Comparison of ENCODE assay signal across 29 cellular contexts in genomic region chr20:62473200-62473585, GRCh38. TPM values are rescaled to one million over a fixed set of nuclear protein-coding genes. Genes with fewer than 3 reads are reported as not detected.
DNase-seq lines count a peak whose midpoint lies in the region; ATAC-seq, FAIRE-seq and TF ChIP-seq lines count a peak whose summit lies in the region.
"Had no signal": no experiment of that assay in that cellular context is flagged by ENCODE, and none has a peak within 500 bp of the region (broad histone marks: within the 10 kb centered on the region; RNA-seq: fewer than 3 reads in every experiment).

No MANE protein-coding gene starts in this region.

- H3K36me3 ChIP-seq in right atrium auricular region (no peaks in the 10 kb centered on the region), H1 (ENCODE audit: control insufficient read depth in 2 of 4, insufficient read depth in 4 of 4, low read length in 3 of 4) (peaks cover 0 to 7% (median 0%) of the 10 kb centered on the region in 4 experiments; a peak in 1 of 8 replicates), muscle layer of duodenum (ENCODE audit: control insufficient read depth in 1 of 2, insufficient read depth in 2 of 2, low read length in 2 of 2) (no peaks in the 10 kb centered on the region), urinary bladder (ENCODE audit: insufficient read depth) (no peaks in the 10 kb centered on the region)
- H3K36me3 ChIP-seq in CD4-positive, alpha-beta memory T cell (ENCODE audit: insufficient read depth, low read length), result no peaks in the 10 kb centered on the region
- H3K36me3 ChIP-seq: BLaER1 treated with 17β-estradiol and CSF1 and Interleukin-3, amounts not matched to agents 10 nM and 100 nM; MG63 had no signal

- H3K23me2 ChIP-seq in H1 (ENCODE audit: low read depth, low read length), result peaks cover 21% of the 10 kb centered on the region; the same call in 1 of the 2 replicates

- H3K4me2 ChIP-seq in H1 (ENCODE audit: insufficient read depth in 1 of 2, low read depth in 2 of 2, low read length in 2 of 2), result 0 out of 4 replicates have a peak overlapping the region, but pooled peaks of 1 of the 2 experiments have one; percentile 69
- H3K4me2 ChIP-seq: PC-9 had no signal

- POLR2A ChIA-PET in H1 (lab: Charles Lee; ENCODE audit: partially characterized antibody), result no interaction called here
- POLR2A ChIA-PET in CD4-positive, alpha-beta memory T cell (lab: Charles Lee; ENCODE audit: partially characterized antibody), result no interaction called here

- no peak overlapping the region for H3K18ac ChIP-seq in H1 (ENCODE audit: extremely low read depth, low read length)

- TF ChIP-seq CTCF in right atrium auricular region (IDR thresholded peaks at IDR 0.05) (no peak), H1 (IDR thresholded peaks at IDR 0.05; ENCODE audit: control extremely low read depth in 1 of 3, insufficient read depth in 1 of 3, low read depth in 1 of 3, low read length in 3 of 3) (no peak)

- CTCF ChIA-PET in H1 (lab: Charles Lee; ENCODE audit: partially characterized antibody), result interaction anchor here (1.3 to 1.7 kb wide), 3 partner anchors 26 to 32 kb away, joined by 3 to 4 read pairs (median 4); no protein-coding TSS in a partner anchor
- CTCF ChIA-PET in CD4-positive, alpha-beta memory T cell (lab: Charles Lee; ENCODE audit: partially characterized antibody), result no interaction called here

- H3K27me3 Mint-ChIP-seq in CD4-positive, alpha-beta memory T cell, result peaks cover 19 to 35% of the 10 kb centered on the region in 2 donors

- no peak overlapping the region for H3K9ac ChIP-seq in H1 (replicated peaks in 1 of 4; ENCODE audit: extremely low read depth in 1 of 4, low read depth in 3 of 4, low read length in 3 of 4)
- H3K9ac ChIP-seq: BLaER1 treated with 17β-estradiol and CSF1 and Interleukin-3, amounts not matched to agents 10 nM and 100 nM had no signal

- no peak overlapping the region for H3K4me3 Mint-ChIP-seq in CD4-positive, alpha-beta memory T cell
- H3K4me3 Mint-ChIP-seq: CD4-positive, alpha-beta T cell had no signal

- H2BK12ac ChIP-seq in H1 (ENCODE audit: low read depth, low read length), result no peak overlapping the region

- H4K91ac ChIP-seq in H1 (replicated peaks; ENCODE audit: insufficient read length, low read length), result no peak overlapping the region

- H3K36me3 Mint-ChIP-seq in CD4-positive, alpha-beta memory T cell, result no peaks in the 10 kb centered on the region

- intact Hi-C loops in Right ventricle myocardium superior (cut with DNase I), result no loop called here
- intact Hi-C loops in CD4-positive, alpha-beta memory T cell (cut with micrococcal nuclease), result no loop called here

- no peaks in the 10 kb centered on the region for H3K9me3 Mint-ChIP-seq in CD4-positive, alpha-beta memory T cell
- H3K9me3 Mint-ChIP-seq: CD4-positive, alpha-beta T cell had no signal

- H3K27me3 ChIP-seq in right atrium auricular region, result peaks cover 0 to 9% of the 10 kb centered on the region in 2 donors
- H3K27me3 ChIP-seq in H1 (replicated peaks in 1 of 4; ENCODE audit: control insufficient read depth in 3 of 4, extremely low read depth in 1 of 4, insufficient read depth in 3 of 4, low read length in 3 of 4), result peaks cover 45 to 57% (median 55%) of the 10 kb centered on the region in 4 experiments
- H3K27me3 ChIP-seq in muscle layer of duodenum (ENCODE audit: low read depth, low read length), result peaks cover 18% of the 10 kb centered on the region
- H3K27me3 ChIP-seq in CD4-positive, alpha-beta memory T cell (ENCODE audit: insufficient read depth, low read length), result no peaks in the 10 kb centered on the region

- TF ChIP-seq RAD21 in H1 (IDR thresholded peaks at IDR 0.05 in 1 of 2, conservative IDR thresholded peaks at IDR 0.05 in 1 of 2; ENCODE audit: low read depth in 2 of 2, low read length in 2 of 2), result no peak

- H3K56ac ChIP-seq in H1 (replicated peaks; ENCODE audit: insufficient read length, low read depth, low read length), result no peak overlapping the region

- H4K8ac ChIP-seq in H1 (ENCODE audit: extremely low read depth, insufficient read depth, low read length), result no peak overlapping the region; the same call in 1 of the 2 replicates

- H3K23ac ChIP-seq in H1 (ENCODE audit: insufficient read length), result no peak overlapping the region

- H3K27ac Mint-ChIP-seq in CD4-positive, alpha-beta memory T cell, result no peak overlapping the region
- H3K27ac Mint-ChIP-seq: CD4-positive, alpha-beta T cell had no signal

- H3K27ac ChIP-seq in right atrium auricular region, result peak overlapping the region; percentile 31 to 61
- H3K27ac ChIP-seq in H1 (ENCODE audit: low read depth, low read length), result no peak overlapping the region
- peak overlapping the region; percentile 51 for H3K27ac ChIP-seq in muscle layer of duodenum (ENCODE audit: low read length)
- H3K27ac ChIP-seq in urinary bladder (ENCODE audit: low read depth), result peak overlapping the region; percentile 72
- no peak overlapping the region for H3K27ac ChIP-seq in CD4-positive, alpha-beta memory T cell (ENCODE audit: low read depth, low read length)
- H3K27ac ChIP-seq: BLaER1 treated with 17β-estradiol and CSF1 and Interleukin-3, amounts not matched to agents 10 nM and 100 nM; PC-9; RWPE1; SK-N-MC had no signal

- DNase-seq in right atrium auricular region (ENCODE audit: low spot score) (no peak), Right ventricle myocardium superior (no peak), H1 (ENCODE audit: low read depth in 1 of 2, low spot score in 2 of 2) (no peak), globus pallidus (ENCODE audit: low spot score) (no peak)
- DNase-seq in CD4-positive, alpha-beta memory T cell, result no peak
- DNase-seq: 8988T; AML-193; CD4-positive, alpha-beta T cell; COR-L47; GOT3; HCEC 1CT; KG1; MG63; NCI-H1694 treated with DMSO at 0.1 percent for 48 hours; NCI-H2081; NCI-H2227 treated with DMSO at 0.1 percent for 48 hours; NCI-H526 treated with DMSO at 0.1 percent for 48 hours; PC-9; SIG-M5 had no signal

- no peaks in the 10 kb centered on the region for H3K79me2 ChIP-seq in H1 (ENCODE audit: control insufficient read depth in 1 of 2, insufficient read depth in 2 of 2, low read length in 2 of 2)

- no peak overlapping the region for H2BK5ac ChIP-seq in H1 (ENCODE audit: low read depth, low read length)

- H3K14ac ChIP-seq in H1 (ENCODE audit: insufficient read length), result no peak overlapping the region

- FAIRE-seq in H1 (lab: Jason Lieb, UNC), result no peak
- FAIRE-seq: G401.6, HTR-8/SVneo had no signal

- no peak for ATAC-seq in Right ventricle myocardium superior (ENCODE audit: poor library complexity)
- ATAC-seq in GM21381 (IDR thresholded peaks at IDR 0.05; ENCODE audit: unreplicated experiment), result no peak

- peak overlapping the region; percentile 48; the same call in 1 of the 2 replicates for H2AK5ac ChIP-seq in H1 (ENCODE audit: low read depth, low read length)

- H2AFZ ChIP-seq in H1 (ENCODE audit: low read length), result no peak overlapping the region
- H2AFZ ChIP-seq: PC-9 had no signal

- H3K4me1 ChIP-seq in right atrium auricular region (peaks cover 0 to 38% of the 10 kb centered on the region in 2 donors), H1 (replicated peaks in 1 of 4; ENCODE audit: control insufficient read depth in 3 of 4, insufficient read depth in 4 of 4, low read length in 3 of 4) (peaks cover 0 to 17% (median 9%) of the 10 kb centered on the region in 4 experiments; a peak in 6 of 7 replicates), muscle layer of duodenum (ENCODE audit: control insufficient read depth in 1 of 2, insufficient read depth in 2 of 2, low read length in 2 of 2) (peaks cover 0 to 19% of the 10 kb centered on the region in 2 donors), urinary bladder (ENCODE audit: insufficient read depth) (peaks cover 3% of the 10 kb centered on the region)
- H3K4me1 ChIP-seq in CD4-positive, alpha-beta memory T cell (ENCODE audit: insufficient read depth, low read length), result no peaks in the 10 kb centered on the region

- H3K4me3 ChIP-seq in right atrium auricular region, result no peak overlapping the region
- no peak overlapping the region for H3K4me3 ChIP-seq in H1 (ENCODE audit: extremely low read depth in 1 of 4, insufficient read depth in 2 of 4, low read depth in 3 of 4, low read length in 4 of 4)
- peak overlapping the region in 1 of 2 donors; percentile 16 for H3K4me3 ChIP-seq in muscle layer of duodenum (ENCODE audit: low read depth in 1 of 2, low read length in 2 of 2)
- H3K4me3 ChIP-seq in urinary bladder (ENCODE audit: low read depth, low read length), result peak overlapping the region; percentile 69
- H3K4me3 ChIP-seq in CD4-positive, alpha-beta memory T cell (ENCODE audit: low read length in 2 of 2), result no peak overlapping the region
- H3K4me3 ChIP-seq: BLaER1 treated with 17β-estradiol and CSF1 and Interleukin-3, amounts not matched to agents 10 nM and 100 nM; MG63; PC-9; SK-N-MC had no signal

- no peak overlapping the region for H4K5ac ChIP-seq in H1 (ENCODE audit: insufficient read length, low read depth, low read length)

- H3K4ac ChIP-seq in H1 (replicated peaks; ENCODE audit: insufficient read length, low read depth, low read length), result no peak overlapping the region

- H2BK120ac ChIP-seq in H1 (replicated peaks; ENCODE audit: low read depth, low read length), result no peak overlapping the region

- 72% methylated on average over 19 of the region's 24 CpGs; no CpG with 5 or more reads in 1 of the 2 experiments for WGBS in H1 (ENCODE audit: extremely low coverage in 1 of 2, insufficient coverage in 1 of 2, insufficient read length in 1 of 2, insufficient replicate concordance in 2 of 2, low coverage in 1 of 2, low lambda C conversion rate in 2 of 2, missing lambda C conversion rate in 1 of 2), 2 experiments
- WGBS in urinary bladder, result 48% methylated on average over 24 of the region's 24 CpGs

- H4K20me1 ChIP-seq in H1 (replicated peaks in 1 of 2; ENCODE audit: control insufficient read depth in 1 of 2, insufficient read depth in 2 of 2, low read length in 2 of 2), result peaks cover 0 to 3% of the 10 kb centered on the region in 2 experiments

- no peak overlapping the region for H2BK15ac ChIP-seq in H1 (ENCODE audit: low read length)

- no peak overlapping the region for H2BK20ac ChIP-seq in H1 (ENCODE audit: low read length)

- peaks cover 0 to 7% (median under 1%) of the 10 kb centered on the region in 4 donors for H3K4me1 Mint-ChIP-seq in CD4-positive, alpha-beta memory T cell

- no peaks in the 10 kb centered on the region for H3K9me3 ChIP-seq in right atrium auricular region
- no peaks in the 10 kb centered on the region for H3K9me3 ChIP-seq in H1 (ENCODE audit: insufficient read depth in 2 of 2, low read depth in 1 of 2, low read length in 1 of 2)
- no peaks in the 10 kb centered on the region for H3K9me3 ChIP-seq in muscle layer of duodenum (ENCODE audit: control insufficient read depth in 1 of 2, low read length in 2 of 2)
- H3K9me3 ChIP-seq in CD4-positive, alpha-beta memory T cell (ENCODE audit: control insufficient read depth in 1 of 2, low read length in 2 of 2), result no peaks in the 10 kb centered on the region
- H3K9me3 ChIP-seq: BLaER1 treated with 17β-estradiol and CSF1 and Interleukin-3, amounts not matched to agents 10 nM and 100 nM; MG63 had no signal

- no peak for TF ChIP-seq POLR2A in H1 (IDR thresholded peaks at IDR 0.05; ENCODE audit: control extremely low read depth in 1 of 2, low read depth in 2 of 2, low read length in 2 of 2)

- no peak for TF ChIP-seq EP300 in H1 (IDR thresholded peaks at IDR 0.05; ENCODE audit: borderline replicate concordance in 1 of 2, low read depth in 2 of 2, low read length in 2 of 2)

- no peaks in the 10 kb centered on the region for H3K79me1 ChIP-seq in H1 (ENCODE audit: low read depth, low read length)

RNA-seq across cellular contexts. Expression of gene GATA5, which starts 2.6 kb away (rescaled TPM):
- total RNA-seq in right atrium auricular region (1 to 10 TPM; 6.9 to 9.6 TPM), Right ventricle myocardium superior (1.7 TPM), urinary bladder (6.6 TPM)
- total RNA-seq in H1 (2021; fragmentation: NEBNext Ultra II Directional; extraction: Animal tissue kit (Norgen Biotek cat#: 25700)), result 0.11 and 0.15 TPM in 2 replicates
- polyA plus RNA-seq in H1 (2011; rRNA removed) (0.08 TPM in 2 replicates), urinary bladder (27.4 TPM)
- 0.10 TPM for polyA plus RNA-seq in H1 (2011; cell fraction: cytosol; rRNA removed)
- polyA plus RNA-seq in H1 (2011; cell fraction: nucleus; rRNA removed), result 0.14 TPM
- 0.11 to 0.17 TPM (median 0.12 TPM) in 3 of 4 replicates, not detected in the other for polyA plus RNA-seq in H1 (2012, experiment 1 of 2)
- 0.12 TPM for polyA plus RNA-seq in H1 (2012, experiment 2 of 2)
- polyA plus RNA-seq in H1 (2013, experiment 1 of 2), result 0.08 TPM
- 0.07 TPM for polyA plus RNA-seq in H1 (2013, experiment 2 of 2)
- 0.05 and 0.06 TPM in 2 replicates for polyA minus RNA-seq in H1 (2011; rRNA and poly(A)+ RNA removed)
- polyA minus RNA-seq in H1 (2011; cell fraction: cytosol; rRNA and poly(A)+ RNA removed), result not detected
- polyA minus RNA-seq in H1 (2011; cell fraction: nucleus; rRNA and poly(A)+ RNA removed), result not detected
- not detected for total RNA-seq in CD4-positive, alpha-beta memory T cell
- not detected for polyA plus RNA-seq in CD4-positive, alpha-beta memory T cell
- total RNA-seq: CD4-positive, alpha-beta T cell had no signal
- polyA plus RNA-seq: AG04450 had no signal

RNA-seq across cellular contexts. Expression of gene RBBP8NL, which starts 45.9 kb away (rescaled TPM):
- total RNA-seq in right atrium auricular region, result not detected
- not detected for total RNA-seq in Right ventricle myocardium superior
- 0.43 and 0.59 TPM in 2 replicates for total RNA-seq in H1 (2021; fragmentation: NEBNext Ultra II Directional; extraction: Animal tissue kit (Norgen Biotek cat#: 25700))
- 0.48 and 0.88 TPM in 2 replicates for polyA plus RNA-seq in H1 (2011; rRNA removed)
- 0.75 TPM for polyA plus RNA-seq in H1 (2011; cell fraction: cytosol; rRNA removed)
- polyA plus RNA-seq in H1 (2011; cell fraction: nucleus; rRNA removed), result 1.4 TPM
- 0.55 to 1.1 TPM (median 0.65 TPM) in 4 replicates for polyA plus RNA-seq in H1 (2012, experiment 1 of 2)
- 0.46 TPM for polyA plus RNA-seq in H1 (2012, experiment 2 of 2)
- polyA plus RNA-seq in H1 (2013, experiment 1 of 2), result 0.71 TPM
- 0.63 TPM for polyA plus RNA-seq in H1 (2013, experiment 2 of 2)
- 0.09 and 0.20 TPM in 2 replicates for polyA minus RNA-seq in H1 (2011; rRNA and poly(A)+ RNA removed)
- polyA minus RNA-seq in H1 (2011; cell fraction: cytosol; rRNA and poly(A)+ RNA removed), result 1.4 TPM
- 1.9 TPM for polyA minus RNA-seq in H1 (2011; cell fraction: nucleus; rRNA and poly(A)+ RNA removed)
- 0.69 TPM for total RNA-seq in urinary bladder
- polyA plus RNA-seq in urinary bladder, result 1.1 TPM
- not detected for total RNA-seq in CD4-positive, alpha-beta memory T cell
- not detected for polyA plus RNA-seq in CD4-positive, alpha-beta memory T cell
- total RNA-seq: CD4-positive, alpha-beta T cell; NCI-H460 had no signal
- polyA plus RNA-seq: AG04450 had no signal

Comparison
In these comparisons a context has a peak if more than half of its experiments do, and no peak if none do; other contexts are left out.
1. H3K27ac ChIP-seq: peak in right atrium auricular region (2 of 2), muscle layer of duodenum (single experiment) and urinary bladder (single experiment); none in H1 (single experiment) and CD4-positive, alpha-beta memory T cell (single experiment).